In genomic region chr2:96751800-96752199, GRCh38 we compare ENCODE assay signal across 32 cellular contexts.
"Had no signal": no experiment of that assay in that cellular context is flagged by ENCODE, and none has a peak within 500 bp of the region (broad histone marks: within the 10 kb centered on the region; RNA-seq: fewer than 3 reads in every experiment).

No MANE protein-coding gene starts in this region.

- H2AFZ ChIP-seq: hepatocyte had no signal

- FAIRE-seq: endometrium, endothelial cell of umbilical vein had no signal

- H3K79me2 ChIP-seq: hepatocyte had no signal

- ATAC-seq: activated CD4-positive, alpha-beta T cell treated with anti-CD3 and anti-CD28 coated beads for 36 hours; activated naive CD4-positive, alpha-beta T cell treated with anti-CD3 and anti-CD28 coated beads, Interleukin-2, amount 50 U/mL, for 72 hours; activated T-cell treated with anti-CD3 and anti-CD28 coated beads, Interleukin-2, amount 50 U/mL, for 72 hours; gastroesophageal sphincter; heart right ventricle had no signal

- H3K36me3 ChIP-seq: ascending aorta, breast epithelium, cardiac muscle cell, colonic mucosa, esophagus squamous epithelium, gastroesophageal sphincter, heart right ventricle, WERI-Rb-1 had no signal

- H3K27ac ChIP-seq: ascending aorta, breast epithelium, cardiac muscle cell, colonic mucosa, epithelial cell of prostate, esophagus squamous epithelium, gastroesophageal sphincter, heart right ventricle, hepatocyte, WERI-Rb-1 had no signal

- H3K4me3 ChIP-seq: ascending aorta, breast epithelium, cardiac muscle cell, colonic mucosa, esophagus squamous epithelium, gastroesophageal sphincter, heart right ventricle, hepatocyte had no signal

- H3K27me3 ChIP-seq: ascending aorta, breast epithelium, cardiac muscle cell, colonic mucosa, esophagus squamous epithelium, gastroesophageal sphincter, heart right ventricle, hepatocyte had no signal

- H3K4me2 ChIP-seq: hepatocyte had no signal

- H3K9me3 ChIP-seq: ascending aorta, breast epithelium, colonic mucosa, esophagus squamous epithelium, gastroesophageal sphincter, heart right ventricle had no signal

- DNase-seq: activated CD4-positive, alpha-beta memory T cell treated with anti-CD3 and anti-CD28 coated beads, Interleukin-2, amount 10 ng/mL, durations not matched to agents 7 days and 5 days; activated CD4-positive, alpha-beta T cell treated with anti-CD3 and anti-CD28 coated beads for 36 hours; activated CD4-positive, alpha-beta T cell treated with anti-CD3 and anti-CD28 coated beads, Interleukin-2, amount 10 ng/mL, durations not matched to agents 7 days and 5 days; activated CD4-positive, alpha-beta T cell treated with anti-CD3 and anti-CD28 coated beads, Interleukin-2, amount 50 U/mL, for 4 hours; activated CD4-positive, CD25-positive, alpha-beta regulatory T cell; activated CD4-positive, CD25-positive, alpha-beta regulatory T cell treated with anti-CD3 and anti-CD28 coated beads, Interleukin-2, amount 50 U/mL, for 72 hours; activated CD8-positive, alpha-beta memory T cell treated with anti-CD3 and anti-CD28 coated beads, Interleukin-2, amount 50 U/mL, for 48 hours; activated gamma-delta T cell; activated naive CD4-positive, alpha-beta T cell; activated naive CD4-positive, alpha-beta T cell treated with anti-CD3 and anti-CD28 coated beads, Interleukin-2, amount 10 ng/mL, durations not matched to agents 7 days and 5 days; activated naive CD8-positive, alpha-beta T cell treated with anti-CD3 and anti-CD28 coated beads, Interleukin-2, amount 10 ng/mL, durations not matched to agents 7 days and 5 days; activated T-cell treated with anti-CD3 and anti-CD28 coated beads for 4 hours; activated T-cell treated with anti-CD3 and anti-CD28 coated beads, Interleukin-2, amount 50 U/mL, for 24 hours; activated T-cell treated with anti-CD3 and anti-CD28 coated beads, Interleukin-2, amount 50 U/mL, for 72 hours; central memory CD4-positive, alpha-beta T cell; cerebellar nuclear complex; colonic mucosa; effector CD8-positive, alpha-beta T cell; esophagus squamous epithelium; foreskin melanocyte; heart right ventricle; T1000; WERI-Rb-1 had no signal

- H3K4me1 ChIP-seq: ascending aorta, breast epithelium, colonic mucosa, gastroesophageal sphincter had no signal
